In genomic region chr11:19903620-19904069, GRCh38 we compare ENCODE assay signal across 9 cellular contexts.
DNase-seq lines count a peak whose midpoint lies in the region; ATAC-seq lines count a peak whose summit lies in the region.
"Had no signal": no experiment of that assay in that cellular context is flagged by ENCODE, and none has a peak within 500 bp of the region (broad histone marks: within the 10 kb centered on the region; RNA-seq: fewer than 3 reads in every experiment).

No MANE protein-coding gene starts in this region.

- no peak overlapping the region for H3K4me3 Mint-ChIP-seq in activated naive CD4-positive, alpha-beta T cell treated with anti-CD3 and anti-CD28 coated beads, Interleukin-2, amount 10 ng/mL, durations not matched to agents 7 days and 5 days
- H3K4me3 Mint-ChIP-seq: CD8-positive, alpha-beta memory T cell had no signal

- intact Hi-C loops in head of caudate nucleus (cut with DNase I), result loop anchor here (5.0 to 10.0 kb wide), 3 partner anchors 91 to 341 kb away; no protein-coding TSS in a partner anchor

- no peak for ATAC-seq in GM18520 (IDR thresholded peaks at IDR 0.05; ENCODE audit: unreplicated experiment)

- no peaks in the 10 kb centered on the region for H3K4me1 Mint-ChIP-seq in activated naive CD4-positive, alpha-beta T cell treated with anti-CD3 and anti-CD28 coated beads, Interleukin-2, amount 10 ng/mL, durations not matched to agents 7 days and 5 days
- H3K4me1 Mint-ChIP-seq: CD8-positive, alpha-beta memory T cell had no signal

- no peaks in the 10 kb centered on the region for H3K9me3 Mint-ChIP-seq in activated naive CD4-positive, alpha-beta T cell treated with anti-CD3 and anti-CD28 coated beads, Interleukin-2, amount 10 ng/mL, durations not matched to agents 7 days and 5 days
- H3K9me3 Mint-ChIP-seq: CD8-positive, alpha-beta memory T cell had no signal

- H3K27ac Mint-ChIP-seq in activated naive CD4-positive, alpha-beta T cell treated with anti-CD3 and anti-CD28 coated beads, Interleukin-2, amount 10 ng/mL, durations not matched to agents 7 days and 5 days, result no peak overlapping the region

- no peaks in the 10 kb centered on the region for H3K36me3 Mint-ChIP-seq in activated naive CD4-positive, alpha-beta T cell treated with anti-CD3 and anti-CD28 coated beads, Interleukin-2, amount 10 ng/mL, durations not matched to agents 7 days and 5 days
- H3K36me3 Mint-ChIP-seq: CD8-positive, alpha-beta memory T cell had no signal

- H3K27me3 Mint-ChIP-seq in activated naive CD4-positive, alpha-beta T cell treated with anti-CD3 and anti-CD28 coated beads, Interleukin-2, amount 10 ng/mL, durations not matched to agents 7 days and 5 days, result peaks cover 3% of the 10 kb centered on the region
- H3K27me3 Mint-ChIP-seq: CD8-positive, alpha-beta memory T cell had no signal

- in situ Hi-C loops in KBM-7 (cut with MboI; ENCODE audit: low pct_unique_long_range_greater_than_20kb, low sequenced_read_pairs), result loop anchor here (25.0 kb wide), 1 partner anchor 341 kb away; no protein-coding TSS in a partner anchor

- CTCF ChIA-PET in activated naive CD4-positive, alpha-beta T cell treated with anti-CD3 and anti-CD28 coated beads, Interleukin-2, amount 10 ng/mL, durations not matched to agents 7 days and 5 days (lab: Charles Lee), result interaction anchor here (0.7 to 2.7 kb wide), 8 partner anchors 9 to 348 kb away, joined by 4 to 14 read pairs (median 7); no protein-coding TSS in a partner anchor

- DNase-seq in SIG-M5 treated with dmso at 0.1 percent for 504 hours (lab: John Stamatoyannopoulos, UW; ENCODE audit: unreplicated experiment) (peak; percentile 44), SIG-M5 (lab: John Stamatoyannopoulos, UW) (no peak), KBM-7 (peak; percentile 55), OCI-M1 (lab: John Stamatoyannopoulos, UW) (peak; percentile 80), head of caudate nucleus (peak; percentile 46 to 93 (median 82)), pulmonary artery endothelial cell (ENCODE audit: low read depth, low spot score) (peak; percentile 55)
- peak; percentile 65 for DNase-seq in activated naive CD4-positive, alpha-beta T cell treated with anti-CD3 and anti-CD28 coated beads, Interleukin-2, amount 10 ng/mL, durations not matched to agents 7 days and 5 days
